ENCODE assay signal across 8 cellular contexts in the genomic region with DNA sequence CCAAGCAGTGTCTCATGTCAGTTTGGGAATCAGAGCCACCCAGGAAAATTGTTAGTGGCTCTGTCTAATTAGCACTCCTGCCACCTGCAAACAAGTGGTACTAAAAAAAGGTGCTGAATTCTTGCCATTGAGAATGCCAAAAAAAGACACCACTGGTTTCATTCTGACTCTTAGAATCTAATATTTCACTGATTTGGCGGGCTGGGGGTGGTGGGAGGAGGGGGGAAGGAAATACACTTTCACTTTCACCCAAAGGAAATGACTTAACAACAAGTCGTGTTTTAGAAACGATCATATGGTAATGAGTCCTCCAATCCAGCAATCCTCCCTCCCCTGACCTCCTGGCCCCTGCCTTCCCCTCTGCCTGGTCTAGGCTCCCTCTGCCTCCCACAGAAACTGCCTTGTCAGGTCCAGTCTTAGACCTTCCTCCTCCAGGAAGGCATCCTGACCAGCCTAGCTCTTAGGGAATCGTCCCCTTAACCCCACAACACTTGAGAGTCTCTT. TPM values are rescaled to one million over a fixed set of nuclear protein-coding genes. Genes with fewer than 3 reads are reported as not detected.
DNase-seq lines count a peak whose midpoint lies in the region; ATAC-seq, FAIRE-seq and TF ChIP-seq lines count a peak whose summit lies in the region.

No MANE protein-coding gene starts in this region.

- BruUV-seq in PC-3 (replicated peaks; lab: Mats Ljungman, UMichigan), result TSS peak; percentile 26
- TSS peak; percentile 69 for BruUV-seq in endothelial cell of umbilical vein (replicated peaks; lab: Mats Ljungman, UMichigan)

- POLR2A ChIA-PET in PC-3 (lab: Charles Lee; ENCODE audit: unreplicated experiment), result no interaction called here
- POLR2A ChIA-PET in endothelial cell of umbilical vein (lab: Charles Lee), result no interaction called here

- H3K9ac ChIP-seq in PC-3 (ENCODE audit: low read length) (peak overlapping the region; percentile 31; the same call in 1 of the 2 replicates), endothelial cell of umbilical vein (replicated peaks; ENCODE audit: extremely low read depth, insufficient read depth, low read length) (peak overlapping the region; percentile 71)

- H3K27me3 ChIP-seq in PC-3 (ENCODE audit: low read length), result no peaks in the 10 kb centered on the region
- H3K27me3 ChIP-seq in endothelial cell of umbilical vein (ENCODE audit: control insufficient read depth in 2 of 2, insufficient read depth in 2 of 2, low read length in 2 of 2), result no peaks in the 10 kb centered on the region

- peak; percentile 46 for TF ChIP-seq POLR2A in endothelial cell of umbilical vein (IDR thresholded peaks at IDR 0.05; ENCODE audit: low read depth, low read length)

- dilution Hi-C loops in endothelial cell of umbilical vein (cut with MboI; ENCODE audit: extremely low pct_ligation_motif_present, low sequenced_read_pairs), result no loop called here

- H2AFZ ChIP-seq in PC-3 (ENCODE audit: low read length) (peak overlapping the region; percentile 84), endothelial cell of umbilical vein (ENCODE audit: low read depth, low read length) (peak overlapping the region; percentile 25)

- H3K9me3 ChIP-seq in PC-3 (ENCODE audit: low read length) (no peaks in the 10 kb centered on the region), endothelial cell of umbilical vein (replicated peaks; ENCODE audit: control insufficient read depth, insufficient read depth, low read length) (no peaks in the 10 kb centered on the region)

- peak overlapping the region; percentile 48 for H3K27ac ChIP-seq in PC-3 (ENCODE audit: low read length)
- peak overlapping the region; percentile 86 for H3K27ac ChIP-seq in endothelial cell of umbilical vein (ENCODE audit: insufficient read depth, low read depth, low read length)

- TF ChIP-seq CTCF in PC-3 (conservative IDR thresholded peaks at IDR 0.05; ENCODE audit: low read depth, low read length), result no peak
- no peak for TF ChIP-seq CTCF in endothelial cell of umbilical vein (IDR thresholded peaks at IDR 0.05; ENCODE audit: extremely low read depth in 1 of 2, insufficient read depth in 1 of 2, low read depth in 1 of 2, low read length in 2 of 2)

- H3K36me3 ChIP-seq in PC-3 (ENCODE audit: low read depth, low read length) (no peaks in the 10 kb centered on the region), endothelial cell of umbilical vein (ENCODE audit: control insufficient read depth in 2 of 2, extremely low read depth in 1 of 2, insufficient read depth in 2 of 2, low read length in 2 of 2) (no peaks in the 10 kb centered on the region)

- DNase-seq in PC-3, result peak; percentile 29
- DNase-seq in endothelial cell of umbilical vein (ENCODE audit: low read depth, low spot score), result peak; percentile 78
- peak; percentile 32 for DNase-seq in stimulated activated CD8-positive, alpha-beta memory T cell treated with anti-CD3 and anti-CD28 coated beads, Interleukin-4, amount 100 ng/mL, for 48 hours
- no peak for DNase-seq in NCI-H128 (lab: John Stamatoyannopoulos, UW; ENCODE audit: unreplicated experiment)
- DNase-seq in NCI-H446 treated with DMSO at 0.1 percent for 48 hours (lab: John Stamatoyannopoulos, UW), result no peak
- DNase-seq in left cardiac atrium, result no peak

- H3F3A ChIP-seq in PC-3 (ENCODE audit: low read length, unreplicated experiment), result peaks cover 4% of the 10 kb centered on the region

- CTCF ChIA-PET in PC-3 (lab: Charles Lee), result no interaction called here
- CTCF ChIA-PET in endothelial cell of umbilical vein (lab: Charles Lee), result interaction anchor here (1.6 kb wide), 1 partner anchor 24 kb away, joined by 5 read pairs; no protein-coding TSS in a partner anchor

- no peak for FAIRE-seq in endothelial cell of umbilical vein (lab: Jason Lieb, UNC)

- H3K4me2 ChIP-seq in PC-3 (ENCODE audit: low read length) (peak overlapping the region; percentile 86), endothelial cell of umbilical vein (ENCODE audit: insufficient read depth, low read length) (peak overlapping the region; percentile 68)

- H4K20me1 ChIP-seq in PC-3 (ENCODE audit: low read length) (no peaks in the 10 kb centered on the region), endothelial cell of umbilical vein (replicated peaks; ENCODE audit: control insufficient read depth, extremely low read depth, insufficient read depth, low read length) (no peaks in the 10 kb centered on the region)

- intact Hi-C loops in PC-3 (cut with micrococcal nuclease) (no loop called here), endothelial cell of umbilical vein (cut with micrococcal nuclease) (loop anchor here (1.0 to 10.0 kb wide), 4 partner anchors 24 to 374 kb away; no protein-coding TSS in a partner anchor), left cardiac atrium (cut with DNase I) (no loop called here)

- H3K4me3 ChIP-seq in PC-3 (ENCODE audit: low read length) (peak overlapping the region; percentile 63), endothelial cell of umbilical vein (replicated peaks in 1 of 3; ENCODE audit: insufficient read depth in 1 of 3, low read depth in 1 of 3, low read length in 3 of 3) (peak overlapping the region in 1 of 3 experiments; percentile 24)

- no peaks in the 10 kb centered on the region for H3K9me1 ChIP-seq in endothelial cell of umbilical vein (replicated peaks; ENCODE audit: control insufficient read depth, extremely low read depth, insufficient read depth, low read length)

- peaks cover 23% of the 10 kb centered on the region for H3K4me1 ChIP-seq in PC-3 (ENCODE audit: insufficient read depth, low read length)
- peaks cover 16% of the 10 kb centered on the region for H3K4me1 ChIP-seq in endothelial cell of umbilical vein (ENCODE audit: control insufficient read depth, extremely low read depth, insufficient read depth, low read length)

- no peaks in the 10 kb centered on the region for H3K9me2 ChIP-seq in PC-3 (replicated peaks; ENCODE audit: low read length)

- H3K79me2 ChIP-seq in PC-3 (ENCODE audit: low read length) (no peaks in the 10 kb centered on the region), endothelial cell of umbilical vein (ENCODE audit: control insufficient read depth, insufficient read depth, low read length) (no peaks in the 10 kb centered on the region)

- ATAC-seq in GM18907 (IDR thresholded peaks at IDR 0.05; ENCODE audit: unreplicated experiment) (peak; percentile 57), HG02943 (IDR thresholded peaks at IDR 0.05; ENCODE audit: low read depth, unreplicated experiment) (peak; percentile 40), PC-3 (no peak), left cardiac atrium (no peak)

TF ChIP-seq in endothelial cell of umbilical vein, 7 proteins besides CTCF, POLR2A, EP300 and RAD21:
- peak; percentile 26 for TF ChIP-seq JUN (IDR thresholded peaks at IDR 0.05; ENCODE audit: borderline replicate concordance, insufficient read depth, insufficient read length, low read depth)
- TF ChIP-seq, protein P1, sequence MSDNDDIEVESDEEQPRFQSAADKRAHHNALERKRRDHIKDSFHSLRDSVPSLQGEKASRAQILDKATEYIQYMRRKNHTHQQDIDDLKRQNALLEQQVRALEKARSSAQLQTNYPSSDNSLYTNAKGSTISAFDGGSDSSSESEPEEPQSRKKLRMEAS (IDR thresholded peaks at IDR 0.05; ENCODE audit: insufficient read depth, insufficient read length), result no peak

RNA-seq across cellular contexts. Expression of gene KLHL29, which starts 4.4 kb away (rescaled TPM):
- total RNA-seq in PC-3 (2014; rRNA removed) (2.6 and 3.1 TPM in 2 replicates), endothelial cell of umbilical vein (10.6 and 12.7 TPM in 2 replicates), left cardiac atrium (1 to 10 TPM; 1.3 to 3.3 TPM)
- 4.6 and 5.6 TPM in 2 replicates for polyA plus RNA-seq in endothelial cell of umbilical vein
- polyA plus RNA-seq in endothelial cell of umbilical vein (2011; cell fraction: cytosol; rRNA removed), result 3.3 and 4.1 TPM in 2 replicates
- 29.9 and 32.3 TPM in 2 replicates for polyA plus RNA-seq in endothelial cell of umbilical vein (2011; cell fraction: nucleus; rRNA removed)
- 9.3 and 12.0 TPM in 2 replicates for polyA plus RNA-seq in endothelial cell of umbilical vein (2012)
- polyA minus RNA-seq in endothelial cell of umbilical vein, result 5.2 and 6.2 TPM in 2 replicates
- polyA minus RNA-seq in endothelial cell of umbilical vein (2011; cell fraction: cytosol; rRNA and poly(A)+ RNA removed), result 2.5 TPM
- 11.8 and 15.2 TPM in 2 replicates for polyA minus RNA-seq in endothelial cell of umbilical vein (2011; cell fraction: nucleus; rRNA and poly(A)+ RNA removed)

Comparison
In these comparisons a context has a peak if more than half of its experiments do, and no peak if none do; other contexts are left out.
1. ATAC-seq: peak in GM18907 (single experiment) and HG02943 (single experiment); none in PC-3 (single experiment) and left cardiac atrium (0 of 2).
2. DNase-seq: peak in PC-3 (single experiment), endothelial cell of umbilical vein (single experiment) and stimulated activated CD8-positive, alpha-beta memory T cell treated with anti-CD3 and anti-CD28 coated beads, Interleukin-4, amount 100 ng/mL, for 48 hours (single experiment); none in NCI-H128 (single experiment), NCI-H446 treated with DMSO at 0.1 percent for 48 hours (single experiment) and left cardiac atrium (single experiment).